In genomic region chr2:143574069-143574468, GRCh38 we compare ENCODE assay signal across 25 cellular contexts.
A peak's percentile ranks its signal among the peaks of the same experiment; 100 is the strongest.
DNase-seq lines count a peak whose midpoint lies in the region; ATAC-seq and TF ChIP-seq lines count a peak whose summit lies in the region.
"Had no signal": no experiment of that assay in that cellular context is flagged by ENCODE, and none has a peak within 500 bp of the region (broad histone marks: within the 10 kb centered on the region; RNA-seq: fewer than 3 reads in every experiment).

No MANE protein-coding gene starts in this region.

- no peak overlapping the region for H3K4me3 Mint-ChIP-seq in progenitor cell of endocrine pancreas (ENCODE audit: low read depth)
- no peak overlapping the region for H3K4me3 Mint-ChIP-seq in CD8-positive, alpha-beta T cell
- H3K4me3 Mint-ChIP-seq: activated CD4-positive, alpha-beta T cell treated with anti-CD3 and anti-CD28 coated beads, Interleukin-2, amount 10 ng/mL, durations not matched to agents 7 days and 5 days; activated CD8-positive, alpha-beta memory T cell treated with anti-CD3 and anti-CD28 coated beads, Interleukin-2, amount 10 ng/mL, durations not matched to agents 7 days and 5 days; activated naive CD4-positive, alpha-beta T cell treated with anti-CD3 and anti-CD28 coated beads, Interleukin-2, amount 10 ng/mL, durations not matched to agents 7 days and 5 days; activated T-cell treated with anti-CD3 and anti-CD28 coated beads, Interleukin-2, amount 50 U/mL, for 72 hours; CD14-positive monocyte; IgD-negative memory B cell; WTC11 had no signal

- CTCF ChIA-PET in Panc1 (lab: Charles Lee): no interaction called here
- CTCF ChIA-PET in CD8-positive, alpha-beta T cell (lab: Charles Lee): no interaction called here

- H3K36me3 ChIP-seq in H7 (replicated peaks; ENCODE audit: control insufficient read depth, insufficient read depth, low read length): no peaks in the 10 kb centered on the region
- no peaks in the 10 kb centered on the region for H3K36me3 ChIP-seq in Panc1 (ENCODE audit: control insufficient read depth, insufficient read depth, low read length)
- H3K36me3 ChIP-seq in CD8-positive, alpha-beta T cell (ENCODE audit: insufficient read depth, low read length): no peaks in the 10 kb centered on the region
- H3K36me3 ChIP-seq: uterus had no signal

- no peaks in the 10 kb centered on the region for H3K9me3 ChIP-seq in Panc1 (ENCODE audit: control insufficient read depth, insufficient read depth, low read depth, low read length)
- no peaks in the 10 kb centered on the region for H3K9me3 ChIP-seq in CD8-positive, alpha-beta T cell (ENCODE audit: low read length)
- H3K9me3 ChIP-seq: psoas muscle, testis, uterus had no signal

- in situ Hi-C loops in Panc1 (cut with HindIII; ENCODE audit: low pct_unique_long_range_greater_than_20kb, low sequenced_read_pairs): no loop called here

- H3K27me3 Mint-ChIP-seq in progenitor cell of endocrine pancreas: peaks cover 8% of the 10 kb centered on the region
- no peaks in the 10 kb centered on the region for H3K27me3 Mint-ChIP-seq in CD8-positive, alpha-beta T cell (ENCODE audit: low read depth)
- H3K27me3 Mint-ChIP-seq: activated CD4-positive, alpha-beta T cell treated with anti-CD3 and anti-CD28 coated beads, Interleukin-2, amount 10 ng/mL, durations not matched to agents 7 days and 5 days; activated CD8-positive, alpha-beta memory T cell treated with anti-CD3 and anti-CD28 coated beads, Interleukin-2, amount 10 ng/mL, durations not matched to agents 7 days and 5 days; activated naive CD4-positive, alpha-beta T cell treated with anti-CD3 and anti-CD28 coated beads, Interleukin-2, amount 10 ng/mL, durations not matched to agents 7 days and 5 days; IgD-negative memory B cell had no signal

- H3K4me1 Mint-ChIP-seq in progenitor cell of endocrine pancreas (ENCODE audit: low read depth): no peaks in the 10 kb centered on the region
- H3K4me1 Mint-ChIP-seq in CD8-positive, alpha-beta T cell (ENCODE audit: low read depth): peaks cover 21% of the 10 kb centered on the region
- H3K4me1 Mint-ChIP-seq: activated CD4-positive, alpha-beta T cell treated with anti-CD3 and anti-CD28 coated beads, Interleukin-2, amount 10 ng/mL, durations not matched to agents 7 days and 5 days; activated CD8-positive, alpha-beta memory T cell treated with anti-CD3 and anti-CD28 coated beads, Interleukin-2, amount 10 ng/mL, durations not matched to agents 7 days and 5 days; activated naive CD4-positive, alpha-beta T cell treated with anti-CD3 and anti-CD28 coated beads, Interleukin-2, amount 10 ng/mL, durations not matched to agents 7 days and 5 days; CD14-positive monocyte had no signal

- H3K4me3 ChIP-seq in H7 (ENCODE audit: insufficient read depth, low read depth, low read length) (no peak overlapping the region), Panc1 (ENCODE audit: low read depth in 2 of 2, low read length in 2 of 2) (no peak overlapping the region), epithelial cell of proximal tubule (ENCODE audit: low read depth, low read length) (no peak overlapping the region)
- H3K4me3 ChIP-seq in CD8-positive, alpha-beta T cell (ENCODE audit: low read depth, low read length): no peak overlapping the region
- H3K4me3 ChIP-seq: lung, psoas muscle, testis, uterus had no signal

- TF ChIP-seq CTCF in Panc1 (IDR thresholded peaks at IDR 0.05): peak; percentile 5; the same call in 1 of the 2 replicates
- peak; percentile 9 for TF ChIP-seq CTCF in epithelial cell of proximal tubule (conservative IDR thresholded peaks at IDR 0.05; ENCODE audit: low read depth, low read length)
- TF ChIP-seq CTCF in progenitor cell of endocrine pancreas (IDR thresholded peaks at IDR 0.05; ENCODE audit: unreplicated experiment): peak; percentile 21
- TF ChIP-seq CTCF in CD8-positive, alpha-beta T cell (IDR thresholded peaks at IDR 0.05): no peak

- no TSS peak for BruUV-seq in Panc1 (replicated peaks; lab: Mats Ljungman, UMichigan)

- no peak overlapping the region for H3K27ac ChIP-seq in Panc1 (ENCODE audit: low read length)
- no peak overlapping the region for H3K27ac ChIP-seq in CD8-positive, alpha-beta T cell (ENCODE audit: low read depth, low read length)
- H3K27ac ChIP-seq: psoas muscle, testis, uterus had no signal

- POLR2A ChIA-PET in Panc1 (lab: Charles Lee): interaction anchor here (0.6 kb wide), 1 partner anchor 50 kb away, joined by 4 read pairs; no protein-coding TSS in a partner anchor
- POLR2A ChIA-PET in CD8-positive, alpha-beta T cell (lab: Charles Lee): no interaction called here

- DNase-seq in H7 (peak; percentile 2), Panc1 (ENCODE audit: low read depth, low spot score) (no peak), epithelial cell of proximal tubule (ENCODE audit: low read depth) (no peak), progenitor cell of endocrine pancreas (ENCODE audit: low spot score, unreplicated experiment) (no peak), superior temporal gyrus (ENCODE audit: extremely low spot score) (no peak)
- DNase-seq in CD8-positive, alpha-beta T cell: no peak
- DNase-seq: activated CD4-positive, alpha-beta T cell treated with anti-CD3 and anti-CD28 coated beads, Interleukin-2, amount 10 ng/mL, durations not matched to agents 7 days and 5 days; activated CD8-positive, alpha-beta memory T cell treated with anti-CD3 and anti-CD28 coated beads, Interleukin-2, amount 10 ng/mL, durations not matched to agents 7 days and 5 days; activated naive CD4-positive, alpha-beta T cell treated with anti-CD3 and anti-CD28 coated beads, Interleukin-2, amount 10 ng/mL, durations not matched to agents 7 days and 5 days; activated T-cell treated with anti-CD3 and anti-CD28 coated beads, Interleukin-2, amount 50 U/mL, for 72 hours; Calu3; effector CD4-positive, alpha-beta T cell; NCI-H1105 treated with DMSO at 0.1 percent for 48 hours; NCI-H1930; psoas muscle; SIG-M5; stimulated activated naive CD4-positive, alpha-beta T cell treated with Interleukin-2 at 50 U/mL for 16 hours; T1000; testis; uterus had no signal

- H3K27me3 ChIP-seq in H7 (ENCODE audit: control insufficient read depth, insufficient read depth, low read length) (no peaks in the 10 kb centered on the region), Panc1 (ENCODE audit: control insufficient read depth, insufficient read depth, low read length) (no peaks in the 10 kb centered on the region)
- no peaks in the 10 kb centered on the region for H3K27me3 ChIP-seq in CD8-positive, alpha-beta T cell (ENCODE audit: insufficient read depth, low read length)
- H3K27me3 ChIP-seq: testis, uterus had no signal

- ATAC-seq in Panc1: no peak
- no peak for ATAC-seq in GM19324 (IDR thresholded peaks at IDR 0.05; ENCODE audit: low FRiP score, unreplicated experiment)
- ATAC-seq in CD8-positive, alpha-beta T cell: no peak
- ATAC-seq: activated CD8-positive, alpha-beta memory T cell treated with anti-CD3 and anti-CD28 coated beads, Interleukin-2, amount 10 ng/mL, durations not matched to agents 7 days and 5 days; activated T-cell treated with anti-CD3 and anti-CD28 coated beads, Interleukin-2, amount 50 U/mL, for 72 hours; psoas muscle; WTC11 had no signal

- H3K36me3 Mint-ChIP-seq in progenitor cell of endocrine pancreas (ENCODE audit: insufficient read depth): no peaks in the 10 kb centered on the region
- H3K36me3 Mint-ChIP-seq in CD8-positive, alpha-beta T cell: peaks cover 59% of the 10 kb centered on the region
- H3K36me3 Mint-ChIP-seq: WTC11 had no signal

- no peak overlapping the region for H3K27ac Mint-ChIP-seq in progenitor cell of endocrine pancreas
- no peak overlapping the region for H3K27ac Mint-ChIP-seq in CD8-positive, alpha-beta T cell
- H3K27ac Mint-ChIP-seq: activated CD4-positive, alpha-beta T cell treated with anti-CD3 and anti-CD28 coated beads, Interleukin-2, amount 10 ng/mL, durations not matched to agents 7 days and 5 days; activated CD8-positive, alpha-beta memory T cell treated with anti-CD3 and anti-CD28 coated beads, Interleukin-2, amount 10 ng/mL, durations not matched to agents 7 days and 5 days; activated naive CD4-positive, alpha-beta T cell treated with anti-CD3 and anti-CD28 coated beads, Interleukin-2, amount 10 ng/mL, durations not matched to agents 7 days and 5 days; activated T-cell treated with anti-CD3 and anti-CD28 coated beads, Interleukin-2, amount 50 U/mL, for 72 hours; CD14-positive monocyte; IgD-negative memory B cell; WTC11 had no signal

- no peaks in the 10 kb centered on the region for H3K4me1 ChIP-seq in Panc1 (ENCODE audit: control insufficient read depth, insufficient read depth, low read length)
- no peaks in the 10 kb centered on the region for H3K4me1 ChIP-seq in CD8-positive, alpha-beta T cell (ENCODE audit: insufficient read depth, low read length)
- H3K4me1 ChIP-seq: psoas muscle, testis, uterus had no signal

- no peaks in the 10 kb centered on the region for H3K9me3 Mint-ChIP-seq in progenitor cell of endocrine pancreas (ENCODE audit: low read depth)
- no peaks in the 10 kb centered on the region for H3K9me3 Mint-ChIP-seq in CD8-positive, alpha-beta T cell
- H3K9me3 Mint-ChIP-seq: activated CD4-positive, alpha-beta T cell treated with anti-CD3 and anti-CD28 coated beads, Interleukin-2, amount 10 ng/mL, durations not matched to agents 7 days and 5 days; activated naive CD4-positive, alpha-beta T cell treated with anti-CD3 and anti-CD28 coated beads, Interleukin-2, amount 10 ng/mL, durations not matched to agents 7 days and 5 days; activated T-cell treated with anti-CD3 and anti-CD28 coated beads, Interleukin-2, amount 50 U/mL, for 72 hours; CD14-positive monocyte; IgD-negative memory B cell; WTC11 had no signal

- intact Hi-C loops in Panc1 (cut with micrococcal nuclease; ENCODE audit: unreplicated experiment): no loop called here
- intact Hi-C loops in CD8-positive, alpha-beta T cell (cut with DNase I, micrococcal nuclease): no loop called here
